In genomic region chr15:43510230-43511011, GRCh38 we compare ENCODE assay signal across 1 cellular context.
TF ChIP-seq lines count a peak whose summit lies in the region.

No MANE protein-coding gene starts in this region.

TF ChIP-seq in H1, 55 proteins besides CTCF, POLR2A, EP300 and RAD21:
- no peak for TF ChIP-seq CBX8 (IDR thresholded peaks at IDR 0.05; ENCODE audit: borderline replicate concordance, low read depth, low read length)
- TF ChIP-seq CTBP2 (IDR thresholded peaks at IDR 0.05; ENCODE audit: borderline replicate concordance, insufficient read depth, insufficient read length, low read length), result no peak
- TF ChIP-seq ASH2L (IDR thresholded peaks at IDR 0.05; ENCODE audit: low read length), result peak; percentile 58
- TF ChIP-seq SIN3A (conservative IDR thresholded peaks at IDR 0.05 in 1 of 2, IDR thresholded peaks at IDR 0.05 in 1 of 2; ENCODE audit: low read depth in 1 of 2, low read length in 2 of 2), result no peak
- no peak for TF ChIP-seq SRF (IDR thresholded peaks at IDR 0.05; ENCODE audit: low read depth, low read length)
- no peak for TF ChIP-seq BCL11A (IDR thresholded peaks at IDR 0.05; ENCODE audit: low read depth in 2 of 2, low read length in 2 of 2)
- TF ChIP-seq YY1 (IDR thresholded peaks at IDR 0.05; ENCODE audit: low read depth, low read length), result peak; percentile 88
- TF ChIP-seq RNF2 (IDR thresholded peaks at IDR 0.05; ENCODE audit: borderline replicate concordance, low read depth, low read length, missing control alignments, poor library complexity, severe bottlenecking), result no peak
- no peak for TF ChIP-seq SUZ12 (IDR thresholded peaks at IDR 0.05; ENCODE audit: low read length)
- TF ChIP-seq TEAD4 (IDR thresholded peaks at IDR 0.05; ENCODE audit: low read depth, low read length), result no peak
- no peak for TF ChIP-seq EGR1 (IDR thresholded peaks at IDR 0.05; ENCODE audit: borderline replicate concordance, low read depth, low read length)
- no peak for TF ChIP-seq TAF7 (optimal IDR thresholded peaks at IDR 0.05; ENCODE audit: borderline replicate concordance, low read depth, low read length)
- TF ChIP-seq KDM4A (IDR thresholded peaks at IDR 0.05; ENCODE audit: low read depth, low read length, severe bottlenecking), result no peak
- TF ChIP-seq RXRA (IDR thresholded peaks at IDR 0.05; ENCODE audit: insufficient read depth, low read depth, low read length), result no peak
- TF ChIP-seq GABPA (IDR thresholded peaks at IDR 0.05; ENCODE audit: borderline replicate concordance, insufficient read depth, low read length), result no peak
- TF ChIP-seq E2F6 (IDR thresholded peaks at IDR 0.05), result no peak
- TF ChIP-seq HDAC6 (IDR thresholded peaks at IDR 0.05; ENCODE audit: low read depth, low read length), result no peak
- TF ChIP-seq ATF2 (IDR thresholded peaks at IDR 0.05; ENCODE audit: low read length), result no peak
- TF ChIP-seq JUN (IDR thresholded peaks at IDR 0.05; ENCODE audit: low read depth, low read length), result no peak
- no peak for TF ChIP-seq JUND (IDR thresholded peaks at IDR 0.05; ENCODE audit: low read length)
- no peak; the same call in 1 of the 2 replicates for TF ChIP-seq RBBP5 (IDR thresholded peaks at IDR 0.05; ENCODE audit: borderline replicate concordance, low read depth, low read length)
- no peak for TF ChIP-seq GTF2F1 (IDR thresholded peaks at IDR 0.05; ENCODE audit: borderline replicate concordance, low read depth, low read length)
- no peak for TF ChIP-seq POU5F1 (IDR thresholded peaks at IDR 0.05; ENCODE audit: low read depth, low read length)
- no peak for TF ChIP-seq CBX5 (IDR thresholded peaks at IDR 0.05; ENCODE audit: low read depth, low read length)
- peak; percentile 57; the same call in 1 of the 2 replicates for TF ChIP-seq PHF8 (conservative IDR thresholded peaks at IDR 0.05; ENCODE audit: low read depth, low read length)
- no peak for TF ChIP-seq ATF3 (IDR thresholded peaks at IDR 0.05; ENCODE audit: insufficient read depth, low read depth, low read length)
- no peak for TF ChIP-seq CEBPB (IDR thresholded peaks at IDR 0.05; ENCODE audit: low read depth, low read length)
- TF ChIP-seq CHD1 (IDR thresholded peaks at IDR 0.05; ENCODE audit: low read depth, low read length), result no peak
- no peak; the same call in 1 of the 2 replicates for TF ChIP-seq RFX5 (IDR thresholded peaks at IDR 0.05; ENCODE audit: borderline replicate concordance, low read depth, low read length)
- TF ChIP-seq MAX (IDR thresholded peaks at IDR 0.05), result 0 out of 2 replicates have a peak, but pooled peaks have one; percentile 31
- no peak for TF ChIP-seq CREB1 (IDR thresholded peaks at IDR 0.05)
- no peak for TF ChIP-seq SAP30 (IDR thresholded peaks at IDR 0.05; ENCODE audit: insufficient read depth, insufficient replicate concordance, low read length)
- TF ChIP-seq HDAC2 (IDR thresholded peaks at IDR 0.05; ENCODE audit: borderline replicate concordance in 1 of 2, low read depth in 2 of 2, low read length in 2 of 2), result no peak
- no peak for TF ChIP-seq KDM5A (IDR thresholded peaks at IDR 0.05; ENCODE audit: low read length)
- no peak for TF ChIP-seq BACH1 (IDR thresholded peaks at IDR 0.05; ENCODE audit: low read length)
- 0 out of 2 replicates have a peak, but pooled peaks have one; percentile 61 for TF ChIP-seq POLR2AphosphoS5 (IDR thresholded peaks at IDR 0.05; ENCODE audit: low read depth, low read length)
- TF ChIP-seq CHD7 (IDR thresholded peaks at IDR 0.05; ENCODE audit: insufficient replicate concordance, low read length), result no peak
- TF ChIP-seq NANOG (IDR thresholded peaks at IDR 0.05; ENCODE audit: insufficient read depth, low read depth, low read length, poor library complexity, severe bottlenecking), result no peak
- TF ChIP-seq ZNF274 (IDR thresholded peaks at IDR 0.05; ENCODE audit: borderline replicate concordance, extremely low read depth, low read length), result no peak
- no peak for TF ChIP-seq SIRT6 (IDR thresholded peaks at IDR 0.05; ENCODE audit: low read length)
- TF ChIP-seq SIX5 (IDR thresholded peaks at IDR 0.05; ENCODE audit: low read depth, low read length), result no peak
- no peak for TF ChIP-seq MAFK (IDR thresholded peaks at IDR 0.05; ENCODE audit: low read depth, low read length)
- peak; percentile 79 for TF ChIP-seq CHD2 (IDR thresholded peaks at IDR 0.05; ENCODE audit: low read length)
- TF ChIP-seq SP1 (IDR thresholded peaks at IDR 0.05; ENCODE audit: low read depth, low read length), result peak; percentile 69; the same call in 1 of the 2 replicates
- TF ChIP-seq KDM1A (IDR thresholded peaks at IDR 0.05; ENCODE audit: borderline replicate concordance, low read length), result no peak
- no peak for TF ChIP-seq BRCA1 (IDR thresholded peaks at IDR 0.05; ENCODE audit: low read depth, low read length)
- TF ChIP-seq TCF12 (IDR thresholded peaks at IDR 0.05; ENCODE audit: low read depth, low read length), result no peak
- no peak for TF ChIP-seq FOSL1 (IDR thresholded peaks at IDR 0.05; ENCODE audit: insufficient read depth, low read depth, low read length)
- peak; percentile 47 for TF ChIP-seq TBP (IDR thresholded peaks at IDR 0.05; ENCODE audit: low read depth, low read length)
- no peak; the same call in 1 of the 2 replicates for TF ChIP-seq SP4 (IDR thresholded peaks at IDR 0.05; ENCODE audit: low read length)
- peak; percentile 60; the same call in 1 of the 2 replicates for TF ChIP-seq TAF1 (IDR thresholded peaks at IDR 0.05; ENCODE audit: low read depth, low read length)
- TF ChIP-seq NRF1 (IDR thresholded peaks at IDR 0.05; ENCODE audit: low read depth, low read length), result peak; percentile 39
- TF ChIP-seq EZH2 (IDR thresholded peaks at IDR 0.05; ENCODE audit: low read depth, low read length, severe bottlenecking), result no peak
